16 cellular contexts compared by ENCODE assay signal in the genomic region with DNA sequence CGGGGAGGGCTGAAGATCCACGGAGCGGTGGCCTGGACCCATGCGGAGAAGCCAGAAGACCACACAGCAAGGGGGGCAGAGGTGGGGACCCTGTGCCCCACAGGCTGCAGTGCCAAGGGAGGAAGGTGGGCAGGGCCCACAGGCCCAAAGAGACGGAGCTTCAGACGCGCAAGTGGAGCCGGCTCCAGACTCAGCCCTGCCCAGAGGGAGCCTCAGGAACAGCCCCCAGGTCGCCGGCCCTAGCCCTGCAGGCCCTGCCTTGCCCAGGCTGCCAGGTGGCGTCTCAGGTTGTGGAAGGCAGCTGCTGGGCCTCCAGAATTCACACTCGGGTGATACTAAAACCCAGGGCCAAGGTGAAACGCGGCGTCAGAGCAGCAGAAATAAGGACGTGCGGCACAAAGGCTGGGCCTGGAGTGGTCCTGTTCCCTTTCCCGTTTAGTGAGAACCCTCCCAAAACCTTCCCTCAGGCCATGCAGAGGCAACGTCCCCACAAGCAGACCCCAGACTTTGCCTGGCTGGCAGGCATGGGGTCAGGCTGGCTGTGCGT. TPM values are rescaled to one million over a fixed set of nuclear protein-coding genes. Genes with fewer than 3 reads are reported as not detected.
DNase-seq lines count a peak whose midpoint lies in the region; ATAC-seq and TF ChIP-seq lines count a peak whose summit lies in the region.
"Had no signal": no experiment of that assay in that cellular context is flagged by ENCODE, and none has a peak within 500 bp of the region (broad histone marks: within the 10 kb centered on the region; RNA-seq: fewer than 3 reads in every experiment).

No MANE protein-coding gene starts in this region.

- peak in 1 of 3 donors; percentile 13 for ATAC-seq in natural killer cell
- no peak for ATAC-seq in natural killer cell treated with Interleukin-12 subunit alpha and Interleukin-12 subunit beta and Interleukin-15 and Interleukin-18, amount 100 ng/mL, for 72 hours
- no peak for ATAC-seq in lower lobe of right lung
- ATAC-seq: heart right ventricle, mucosa of descending colon had no signal

- H3K36me3 ChIP-seq in lower lobe of right lung, result peaks cover 45% of the 10 kb centered on the region

- intact Hi-C loops in natural killer cell (cut with micrococcal nuclease), result no loop called here
- intact Hi-C loops in lower lobe of right lung (cut with DNase I), result no loop called here

- H3K36me3 Mint-ChIP-seq in natural killer cell, result no peaks in the 10 kb centered on the region
- peaks cover 4% of the 10 kb centered on the region for H3K36me3 Mint-ChIP-seq in natural killer cell treated with Interleukin-12 subunit alpha and Interleukin-12 subunit beta and Interleukin-15 and Interleukin-18, amount 100 ng/mL, for 72 hours
- H3K36me3 Mint-ChIP-seq in activated naive CD8-positive, alpha-beta T cell, result peaks cover 8% of the 10 kb centered on the region

- no peaks in the 10 kb centered on the region for H3K27me3 ChIP-seq in lower lobe of right lung (ENCODE audit: low read depth)
- H3K27me3 ChIP-seq: heart right ventricle, Peyer's patch had no signal

- H3K4me3 Mint-ChIP-seq in natural killer cell, result no peak overlapping the region
- H3K4me3 Mint-ChIP-seq in natural killer cell treated with Interleukin-12 subunit alpha and Interleukin-12 subunit beta and Interleukin-15 and Interleukin-18, amount 100 ng/mL, for 72 hours, result no peak overlapping the region
- no peak overlapping the region for H3K4me3 Mint-ChIP-seq in activated naive CD8-positive, alpha-beta T cell

- H3K9me3 Mint-ChIP-seq in natural killer cell, result peaks cover 0 to 2% of the 10 kb centered on the region in 2 donors
- H3K9me3 Mint-ChIP-seq in natural killer cell treated with Interleukin-12 subunit alpha and Interleukin-12 subunit beta and Interleukin-15 and Interleukin-18, amount 100 ng/mL, for 72 hours, result no peaks in the 10 kb centered on the region
- H3K9me3 Mint-ChIP-seq in activated naive CD8-positive, alpha-beta T cell (ENCODE audit: low read depth), result no peaks in the 10 kb centered on the region

- no peak for TF ChIP-seq CTCF in natural killer cell (IDR thresholded peaks at IDR 0.05)
- TF ChIP-seq CTCF in lower lobe of right lung (IDR thresholded peaks at IDR 0.05), result no peak

- no peak overlapping the region for H3K27ac ChIP-seq in lower lobe of right lung
- H3K27ac ChIP-seq: heart right ventricle, Peyer's patch, WERI-Rb-1 had no signal

- H3K4me1 ChIP-seq in lower lobe of right lung, result no peaks in the 10 kb centered on the region
- H3K4me1 ChIP-seq: Peyer's patch had no signal

- DNase-seq in natural killer cell, result peak; percentile 15
- DNase-seq in natural killer cell treated with Interleukin-12 subunit alpha and Interleukin-12 subunit beta and Interleukin-15 and Interleukin-18, amount 100 ng/mL, for 72 hours (ENCODE audit: low spot score), result no peak
- peak; percentile 34 for DNase-seq in lower lobe of right lung
- no peak for DNase-seq in kidney glomerular epithelial cell (lab: John Stamatoyannopoulos, UW)
- DNase-seq in amygdala (lab: John Stamatoyannopoulos, UW), result no peak
- no peak for DNase-seq in AG20443 (ENCODE audit: low spot score)
- DNase-seq in NCI-H526 (lab: John Stamatoyannopoulos, UW), result no peak
- DNase-seq: heart right ventricle; MV-4-11; NCI-H774; small intestine; stimulated activated naive CD4-positive, alpha-beta T cell treated with Interleukin-2 at 50 U/mL for 16 hours; WERI-Rb-1 had no signal

- H3K4me1 Mint-ChIP-seq in natural killer cell, result peaks cover 4 to 34% of the 10 kb centered on the region in 2 donors
- H3K4me1 Mint-ChIP-seq in natural killer cell treated with Interleukin-12 subunit alpha and Interleukin-12 subunit beta and Interleukin-15 and Interleukin-18, amount 100 ng/mL, for 72 hours (ENCODE audit: low read depth in 2 of 2), result peaks cover 0 to 24% of the 10 kb centered on the region in 2 donors
- peaks cover 35% of the 10 kb centered on the region for H3K4me1 Mint-ChIP-seq in activated naive CD8-positive, alpha-beta T cell (ENCODE audit: low read depth)

- no peaks in the 10 kb centered on the region for H3K27me3 Mint-ChIP-seq in natural killer cell (ENCODE audit: low read depth in 2 of 2)
- no peaks in the 10 kb centered on the region for H3K27me3 Mint-ChIP-seq in natural killer cell treated with Interleukin-12 subunit alpha and Interleukin-12 subunit beta and Interleukin-15 and Interleukin-18, amount 100 ng/mL, for 72 hours
- H3K27me3 Mint-ChIP-seq in activated naive CD8-positive, alpha-beta T cell, result no peaks in the 10 kb centered on the region

- H3K27ac Mint-ChIP-seq in natural killer cell, result peak overlapping the region in 1 of 2 donors; percentile 48
- no peak overlapping the region for H3K27ac Mint-ChIP-seq in natural killer cell treated with Interleukin-12 subunit alpha and Interleukin-12 subunit beta and Interleukin-15 and Interleukin-18, amount 100 ng/mL, for 72 hours
- peak overlapping the region; percentile 88 for H3K27ac Mint-ChIP-seq in activated naive CD8-positive, alpha-beta T cell

- H3K4me3 ChIP-seq in lower lobe of right lung, result no peak overlapping the region
- H3K4me3 ChIP-seq: heart right ventricle, mucosa of descending colon, Peyer's patch had no signal

- H3K9me3 ChIP-seq in lower lobe of right lung, result no peaks in the 10 kb centered on the region
- H3K9me3 ChIP-seq: heart right ventricle, mucosa of descending colon, Peyer's patch had no signal

RNA-seq across cellular contexts. Expression of gene SLC66A2, which starts 36.8 kb away (rescaled TPM):
- total RNA-seq in natural killer cell, result 10 to 100 TPM; 51.2 to 62.4 (median 54.1) TPM
- total RNA-seq in natural killer cell treated with Interleukin-12 subunit alpha and Interleukin-12 subunit beta and Interleukin-15 and Interleukin-18, amount 100 ng/mL, for 72 hours, result 10 to 100 TPM; 23.8 to 28.1 TPM
- total RNA-seq in lower lobe of right lung, result 54.2 TPM

RNA-seq across cellular contexts. Expression of gene HSBP1L1, which starts 49.8 kb away (rescaled TPM):
- total RNA-seq in natural killer cell, result 10 to 100 TPM; 11.7 to 16.1 (median 13.8) TPM
- 1 to 10 TPM; 1.2 to 6.2 TPM for total RNA-seq in natural killer cell treated with Interleukin-12 subunit alpha and Interleukin-12 subunit beta and Interleukin-15 and Interleukin-18, amount 100 ng/mL, for 72 hours
- 46.6 TPM for total RNA-seq in lower lobe of right lung

Comparison
In these comparisons a context has a peak if more than half of its experiments do, and no peak if none do; other contexts are left out.
1. DNase-seq: peak in natural killer cell (single experiment) and lower lobe of right lung (single experiment); none in natural killer cell treated with Interleukin-12 subunit alpha and Interleukin-12 subunit beta and Interleukin-15 and Interleukin-18, amount 100 ng/mL, for 72 hours (single experiment), kidney glomerular epithelial cell (single experiment), amygdala (0 of 56), AG20443 (single experiment) and NCI-H526 (0 of 2).